In the genomic region with DNA sequence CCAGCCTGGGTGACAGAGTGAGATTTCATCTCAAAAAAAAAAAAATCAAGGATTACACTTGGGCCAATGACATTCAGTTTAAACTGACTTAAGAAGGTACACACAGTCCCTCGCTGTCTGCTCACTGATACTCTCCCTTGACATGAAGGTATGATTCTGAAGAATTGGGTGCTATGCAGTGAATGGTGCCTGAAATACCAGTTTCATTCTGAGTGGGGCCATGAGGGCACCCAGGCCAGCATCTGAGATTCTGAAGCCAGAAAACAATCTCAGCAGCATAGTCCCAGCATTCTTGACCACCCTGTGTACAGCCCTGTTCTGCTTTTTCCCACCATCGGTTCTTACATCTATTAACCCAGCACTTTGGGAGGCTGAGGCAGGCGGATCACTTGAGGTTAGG, we compare ENCODE assay signal across 7 cellular contexts. TPM values are rescaled to one million over a fixed set of nuclear protein-coding genes. Genes with fewer than 3 reads are reported as not detected.
"Had no signal": no experiment of that assay in that cellular context is flagged by ENCODE, and none has a peak within 500 bp of the region (broad histone marks: within the 10 kb centered on the region; RNA-seq: fewer than 3 reads in every experiment).

No MANE protein-coding gene starts in this region.

- DNase-seq: GOT3, H7, H9, HCEC 1CT, HFFc6 had no signal

- H3K27ac Mint-ChIP-seq: GM23338, H9, HFFc6 had no signal

- H3K4me3 Mint-ChIP-seq: GM23338, H9, HFFc6 had no signal

- H3K4me1 Mint-ChIP-seq: GM23338 had no signal

RNA-seq across cellular contexts. Expression of gene ZFP2, which starts 43.8 kb away (rescaled TPM):
- total RNA-seq: H4 had no signal
